18 cellular contexts compared by ENCODE assay signal in genomic region chrX:54641530-54641929, GRCh38.
DNase-seq lines count a peak whose midpoint lies in the region; ATAC-seq and TF ChIP-seq lines count a peak whose summit lies in the region.
"Had no signal": no experiment of that assay in that cellular context is flagged by ENCODE, and none has a peak within 500 bp of the region (broad histone marks: within the 10 kb centered on the region; RNA-seq: fewer than 3 reads in every experiment).

No MANE protein-coding gene starts in this region.

- POLR2A ChIA-PET in OCI-LY7 (lab: Charles Lee) = interaction anchor here (0.7 kb wide), 1 partner anchor 167 kb away, joined by 3 read pairs; no protein-coding TSS in a partner anchor

- H3K27ac ChIP-seq in OCI-LY7 (ENCODE audit: low read depth, low read length, poor library complexity, severe bottlenecking) (peak overlapping the region; percentile 82), psoas muscle (peak overlapping the region; percentile 91), trophoblast cell (ENCODE audit: low read depth, low read length) (no peak overlapping the region)
- H3K27ac ChIP-seq: foreskin keratinocyte, testis had no signal

- H4K20me1 ChIP-seq in OCI-LY7 (ENCODE audit: insufficient read depth, low read length) = no peaks in the 10 kb centered on the region

- H3K4me2 ChIP-seq in OCI-LY7 (ENCODE audit: low read length) = peak overlapping the region; percentile 90
- H3K4me2 ChIP-seq in trophoblast cell (ENCODE audit: low read length) = no peak overlapping the region

- H4K12ac ChIP-seq in trophoblast cell (ENCODE audit: low read depth, low read length) = no peak overlapping the region

- no peak overlapping the region for H3K4me3 Mint-ChIP-seq in activated T-helper 17 cell treated with anti-CD3 and anti-CD28 coated beads, Interleukin-2, amount 50 U/mL, for 72 hours
- H3K4me3 Mint-ChIP-seq: activated CD4-positive, alpha-beta T cell treated with anti-CD3 and anti-CD28 coated beads, Interleukin-2, amount 10 ng/mL, durations not matched to agents 24 days and 14 days; central memory CD8-positive, alpha-beta T cell had no signal

- no peak overlapping the region for H3K4me3 ChIP-seq in H7 (ENCODE audit: insufficient read depth, low read depth, low read length)
- no peak overlapping the region for H3K4me3 ChIP-seq in OCI-LY7 (ENCODE audit: low read depth, low read length, poor library complexity, severe bottlenecking)
- no peak overlapping the region for H3K4me3 ChIP-seq in fibroblast of mammary gland (ENCODE audit: control insufficient read depth, low read depth, low read length)
- H3K4me3 ChIP-seq in psoas muscle = no peak overlapping the region
- no peak overlapping the region for H3K4me3 ChIP-seq in trophoblast cell (ENCODE audit: low read depth, low read length)
- H3K4me3 ChIP-seq: dorsolateral prefrontal cortex, testis had no signal

- H4K91ac ChIP-seq in trophoblast cell (ENCODE audit: low read depth, low read length) = no peak overlapping the region

- H3K14ac ChIP-seq in trophoblast cell (ENCODE audit: low read length) = no peak overlapping the region

- BruUV-seq in OCI-LY7 (replicated peaks; lab: Mats Ljungman, UMichigan) = no TSS peak

- no peaks in the 10 kb centered on the region for H3K9me2 ChIP-seq in OCI-LY7 (ENCODE audit: insufficient read depth, low read length)

- CTCF ChIA-PET in OCI-LY7 (lab: Charles Lee; ENCODE audit: unreplicated experiment) = no interaction called here

- TF ChIP-seq CTCF in OCI-LY7 (conservative IDR thresholded peaks at IDR 0.05; ENCODE audit: low read length) (no peak), fibroblast of mammary gland (conservative IDR thresholded peaks at IDR 0.05; ENCODE audit: control insufficient read depth, insufficient read depth, low read depth, low read length) (no peak), psoas muscle (IDR thresholded peaks at IDR 0.05) (no peak)

- peak; percentile 26 for DNase-seq in H7
- peak; percentile 4 for DNase-seq in OCI-LY7 (ENCODE audit: low spot score)
- peak; percentile 7 for DNase-seq in fibroblast of mammary gland (ENCODE audit: low read depth)
- no peak for DNase-seq in psoas muscle
- no peak for DNase-seq in trophoblast cell
- DNase-seq: activated CD4-positive, alpha-beta T cell treated with anti-CD3 and anti-CD28 coated beads, Interleukin-2, amount 10 ng/mL, durations not matched to agents 24 days and 14 days; activated effector memory CD4-positive, alpha-beta T cell treated with anti-CD3 and anti-CD28 coated beads, Interleukin-2, amount 50 U/mL, for 16 hours; DMS79 treated with DMSO at 0.1 percent for 48 hours; dorsolateral prefrontal cortex; foreskin keratinocyte; naive thymus-derived CD8-positive, alpha-beta T cell; NCI-H2227 treated with DMSO at 0.1 percent for 48 hours; NCI-H774; testis had no signal

- H4K8ac ChIP-seq in trophoblast cell (ENCODE audit: low read depth, low read length) = no peak overlapping the region

- no peak overlapping the region for H3K4ac ChIP-seq in trophoblast cell (ENCODE audit: low read depth, low read length)

- H2AFZ ChIP-seq in OCI-LY7 (ENCODE audit: low read length) = peak overlapping the region; percentile 76; the same call in 1 of the 2 replicates
- no peak overlapping the region for H2AFZ ChIP-seq in trophoblast cell (ENCODE audit: insufficient read depth, low read length, poor library complexity)

- H2BK12ac ChIP-seq in trophoblast cell (ENCODE audit: low read length) = no peak overlapping the region

- H3K36me3 ChIP-seq in H7 (replicated peaks; ENCODE audit: control insufficient read depth, insufficient read depth, low read length) (no peaks in the 10 kb centered on the region), OCI-LY7 (ENCODE audit: insufficient read depth, low read length) (no peaks in the 10 kb centered on the region), psoas muscle (ENCODE audit: insufficient read depth in 1 of 2, low read depth in 1 of 2) (no peaks in the 10 kb centered on the region), trophoblast cell (ENCODE audit: control insufficient read depth in 1 of 2, insufficient read depth in 2 of 2, low read length in 2 of 2) (no peaks in the 10 kb centered on the region)

- H3K36me3 Mint-ChIP-seq in activated T-helper 17 cell treated with anti-CD3 and anti-CD28 coated beads, Interleukin-2, amount 50 U/mL, for 72 hours (ENCODE audit: low read depth) = no peaks in the 10 kb centered on the region

- H2BK120ac ChIP-seq in trophoblast cell (ENCODE audit: insufficient read depth, low read length, poor library complexity) = no peak overlapping the region

- no peak overlapping the region for H2AK5ac ChIP-seq in trophoblast cell (ENCODE audit: low read length)

- H3K23ac ChIP-seq in trophoblast cell (ENCODE audit: low read length) = no peak overlapping the region

- no peaks in the 10 kb centered on the region for H3K27me3 Mint-ChIP-seq in activated T-helper 17 cell treated with anti-CD3 and anti-CD28 coated beads, Interleukin-2, amount 50 U/mL, for 72 hours
- H3K27me3 Mint-ChIP-seq: activated CD4-positive, alpha-beta T cell treated with anti-CD3 and anti-CD28 coated beads, Interleukin-2, amount 10 ng/mL, durations not matched to agents 24 days and 14 days; central memory CD8-positive, alpha-beta T cell; naive thymus-derived CD8-positive, alpha-beta T cell had no signal

- H3K79me2 ChIP-seq in OCI-LY7 (ENCODE audit: insufficient read depth, low read depth, low read length) (no peaks in the 10 kb centered on the region), trophoblast cell (ENCODE audit: control insufficient read depth, insufficient read depth, low read length, poor library complexity) (peaks cover 2% of the 10 kb centered on the region)

- H3K4me1 ChIP-seq in OCI-LY7 (ENCODE audit: insufficient read depth, low read length, poor library complexity, severe bottlenecking) (peaks cover 28% of the 10 kb centered on the region), psoas muscle (peaks cover 9% of the 10 kb centered on the region), trophoblast cell (ENCODE audit: control insufficient read depth in 1 of 2, insufficient read depth in 2 of 2, low read length in 2 of 2) (peaks cover 0 to 5% of the 10 kb centered on the region in 2 experiments)

- no peaks in the 10 kb centered on the region for H3K9me3 Mint-ChIP-seq in activated T-helper 17 cell treated with anti-CD3 and anti-CD28 coated beads, Interleukin-2, amount 50 U/mL, for 72 hours
- H3K9me3 Mint-ChIP-seq: central memory CD8-positive, alpha-beta T cell; naive thymus-derived CD8-positive, alpha-beta T cell had no signal

- no peak overlapping the region for H3K27ac Mint-ChIP-seq in activated T-helper 17 cell treated with anti-CD3 and anti-CD28 coated beads, Interleukin-2, amount 50 U/mL, for 72 hours

- no peak overlapping the region for H3K18ac ChIP-seq in trophoblast cell (ENCODE audit: low read length)

- intact Hi-C loops in OCI-LY7 (cut with micrococcal nuclease; ENCODE audit: unreplicated experiment) = no loop called here
- intact Hi-C loops in psoas muscle (cut with DNase I) = loop anchor here (5.0 to 10.0 kb wide), 2 partner anchors 106 to 363 kb away; partner anchors contain the start of gene APEX2 (in 1 of the 2)

- H3K9ac ChIP-seq in trophoblast cell (ENCODE audit: low read length) = no peak overlapping the region

- H3K9me3 ChIP-seq in OCI-LY7 (ENCODE audit: low read length) = no peaks in the 10 kb centered on the region
- no peaks in the 10 kb centered on the region for H3K9me3 ChIP-seq in psoas muscle
- no peaks in the 10 kb centered on the region for H3K9me3 ChIP-seq in trophoblast cell (ENCODE audit: insufficient read depth, low read depth, low read length)
- H3K9me3 ChIP-seq: testis had no signal

- H3K27me3 ChIP-seq in H7 (ENCODE audit: control insufficient read depth, insufficient read depth, low read length) (no peaks in the 10 kb centered on the region), psoas muscle (ENCODE audit: insufficient read depth in 3 of 3, low read length in 2 of 3) (no peaks in the 10 kb centered on the region), trophoblast cell (ENCODE audit: insufficient read depth, low read length) (no peaks in the 10 kb centered on the region)
- H3K27me3 ChIP-seq: foreskin keratinocyte, testis had no signal

- H3K4me1 Mint-ChIP-seq in activated T-helper 17 cell treated with anti-CD3 and anti-CD28 coated beads, Interleukin-2, amount 50 U/mL, for 72 hours = no peaks in the 10 kb centered on the region

- peak; percentile 9 to 39 (median 26) for ATAC-seq in psoas muscle
- no peak for ATAC-seq in GM18907 (IDR thresholded peaks at IDR 0.05; ENCODE audit: unreplicated experiment)
- ATAC-seq in activated T-helper 17 cell treated with anti-CD3 and anti-CD28 coated beads, Interleukin-2, amount 50 U/mL, for 72 hours (replicated peaks) = no peak
- ATAC-seq: foreskin keratinocyte; HCT116; naive thymus-derived CD8-positive, alpha-beta T cell had no signal

- H2BK5ac ChIP-seq in trophoblast cell (ENCODE audit: low read depth, low read length, poor library complexity) = no peak overlapping the region

- peaks cover 3% of the 10 kb centered on the region for H3K79me1 ChIP-seq in trophoblast cell (ENCODE audit: low read length)

Comparison
In these comparisons a context has a peak if more than half of its experiments do, and no peak if none do; other contexts are left out.
1. DNase-seq: peak in H7 (single experiment), OCI-LY7 (single experiment) and fibroblast of mammary gland (single experiment); none in psoas muscle (0 of 2) and trophoblast cell (0 of 2).
2. ATAC-seq: peak in psoas muscle (4 of 4); none in GM18907 (single experiment) and activated T-helper 17 cell treated with anti-CD3 and anti-CD28 coated beads, Interleukin-2, amount 50 U/mL, for 72 hours (single experiment).